ENCODE assay signal across 6 cellular contexts in genomic region chr12:31067647-31068046, GRCh38. TPM values are rescaled to one million over a fixed set of nuclear protein-coding genes. Genes with fewer than 3 reads are reported as not detected.
DNase-seq lines count a peak whose midpoint lies in the region; ATAC-seq and TF ChIP-seq lines count a peak whose summit lies in the region.
"Not testable (repeated sequence)": the region's sequence is repeated elsewhere in the genome, so short reads cannot be mapped to it uniquely, and the experiment has no call there.

No MANE protein-coding gene starts in this region.

- H3K9me3 ChIP-seq in WERI-Rb-1 (ENCODE audit: severe bottlenecking); endodermal cell (ENCODE audit: control insufficient read depth, low read length): not testable (repeated sequence)

- not testable (repeated sequence) for H3K27ac Mint-ChIP-seq in HFFc6, endodermal cell

- ATAC-seq in foreskin keratinocyte: peak; percentile 97

- not testable (repeated sequence) for H3K27me3 ChIP-seq in WERI-Rb-1 (ENCODE audit: insufficient read depth, low read depth, severe bottlenecking); endodermal cell (ENCODE audit: control insufficient read depth, insufficient read depth, low read length, poor library complexity, severe bottlenecking); foreskin keratinocyte

- TF ChIP-seq CTCF in HFFc6 (IDR thresholded peaks at IDR 0.05); WERI-Rb-1 (IDR thresholded peaks at IDR 0.05; ENCODE audit: low read depth, low read length); endodermal cell (conservative IDR thresholded peaks at IDR 0.05); foreskin keratinocyte (conservative IDR thresholded peaks at IDR 0.05): not testable (repeated sequence)

- not testable (repeated sequence) for H3K36me3 Mint-ChIP-seq in HFFc6 (ENCODE audit: low read depth); endodermal cell (ENCODE audit: low read depth)

- not testable (repeated sequence) for H3K4me1 Mint-ChIP-seq in HFFc6 (ENCODE audit: low read depth); endodermal cell

- peak; percentile 37 for DNase-seq in HFFc6
- DNase-seq in NCI-H146 (lab: John Stamatoyannopoulos, UW): peak; percentile 5
- peak; percentile 97 for DNase-seq in NCI-H82 treated with DMSO at 0.1 percent for 48 hours (lab: John Stamatoyannopoulos, UW; ENCODE audit: unreplicated experiment)
- peak; percentile 72 for DNase-seq in WERI-Rb-1
- DNase-seq in endodermal cell: peak; percentile 28
- peak; percentile 78 to 92 for DNase-seq in foreskin keratinocyte

- not testable (repeated sequence) for H3K4me3 ChIP-seq in WERI-Rb-1 (ENCODE audit: low read depth, low read length); endodermal cell (ENCODE audit: low read length)

- not testable (repeated sequence) for H3K36me3 ChIP-seq in WERI-Rb-1; endodermal cell (ENCODE audit: control insufficient read depth, insufficient read depth, low read length)

- not testable (repeated sequence) for H3K4me3 Mint-ChIP-seq in HFFc6, endodermal cell

- H3K9me3 Mint-ChIP-seq in HFFc6, endodermal cell: not testable (repeated sequence)

- peak overlapping the region; percentile 29; the same call in 1 of the 2 replicates for H3K27ac ChIP-seq in WERI-Rb-1
- H3K27ac ChIP-seq in endodermal cell (ENCODE audit: low read depth, low read length); foreskin keratinocyte: not testable (repeated sequence)

- WGBS in endodermal cell (ENCODE audit: insufficient coverage in 1 of 2, insufficient read length in 1 of 2), 2 experiments: 86 to 100% methylated on average over 1 to 2 of the region's 2 CpGs

- H3K27me3 Mint-ChIP-seq in HFFc6 (ENCODE audit: insufficient read depth); endodermal cell (ENCODE audit: insufficient read depth): not testable (repeated sequence)

- not testable (repeated sequence) for H3K4me1 ChIP-seq in endodermal cell (ENCODE audit: control insufficient read depth, insufficient read depth, low read length); foreskin keratinocyte

- not testable (repeated sequence) for H3K9ac ChIP-seq in endodermal cell (ENCODE audit: extremely low read depth, low read length, poor library complexity, severe bottlenecking)

RNA-seq across cellular contexts. Expression of gene DDX11, which starts 6.0 kb away (rescaled TPM):
- 10 to 100 TPM; 14.1 to 23.1 (median 20.5) TPM for total RNA-seq in HFFc6 (2021; fragmentation: NEBNext Ultra II Directional; extraction: Animal tissue kit (Norgen Biotek cat#: 25700))
- total RNA-seq in endodermal cell (100 to 1,000 TPM; 136 to 298 TPM), foreskin keratinocyte (33.9 and 35.7 TPM in 2 replicates)
- 70.7 TPM for polyA plus RNA-seq in endodermal cell (2013, experiment 1 of 2)
- 52.5 TPM for polyA plus RNA-seq in endodermal cell (2013, experiment 2 of 2)
- 18.0 and 19.0 TPM in 2 replicates for polyA plus RNA-seq in foreskin keratinocyte

Comparison
In these comparisons a context has a peak if more than half of its experiments do, and no peak if none do; other contexts are left out.
1. DNase-seq: peak in every context shown above with its lines; median percentile 97 in NCI-H82 treated with DMSO at 0.1 percent for 48 hours; 85 in foreskin keratinocyte; 72 in WERI-Rb-1; 37 in HFFc6; 28 in endodermal cell; 5 in NCI-H146.